In genomic region chr2:130728007-130728454, GRCh38 we compare ENCODE assay signal across 8 cellular contexts. TPM values are rescaled to one million over a fixed set of nuclear protein-coding genes. Genes with fewer than 3 reads are reported as not detected.
A peak's percentile ranks its signal among the peaks of the same experiment; 100 is the strongest.
DNase-seq lines count a peak whose midpoint lies in the region; ATAC-seq lines count a peak whose summit lies in the region.

No MANE protein-coding gene starts in this region.

- peak overlapping the region; percentile 11 to 69 (median 58) for H3K4me3 ChIP-seq in skeletal muscle tissue (ENCODE audit: low read length in 3 of 3)

- DNase-seq in DMS153 (lab: John Stamatoyannopoulos, UW) (peak; percentile 41), DMS153 treated with DMSO at 0.1 percent for 48 hours (lab: John Stamatoyannopoulos, UW; ENCODE audit: unreplicated experiment) (no peak), cardiac septum (ENCODE audit: low spot score) (peak; percentile 71), middle frontal gyrus (ENCODE audit: extremely low spot score, low spot score) (no peak)
- DNase-seq in activated CD8-positive, alpha-beta T cell treated with anti-CD3 and anti-CD28 coated beads, Interleukin-2, amount 10 ng/mL, durations not matched to agents 7 days and 5 days, result peak; percentile 65

- POLR2A ChIA-PET in activated CD8-positive, alpha-beta T cell treated with anti-CD3 and anti-CD28 coated beads, Interleukin-2, amount 10 ng/mL, durations not matched to agents 7 days and 5 days (lab: Charles Lee), result no interaction called here

- H3K27me3 Mint-ChIP-seq in activated CD8-positive, alpha-beta T cell treated with anti-CD3 and anti-CD28 coated beads, Interleukin-2, amount 10 ng/mL, durations not matched to agents 7 days and 5 days (ENCODE audit: low read depth), result peaks cover 13% of the 10 kb centered on the region

- CTCF ChIA-PET in activated CD8-positive, alpha-beta T cell treated with anti-CD3 and anti-CD28 coated beads, Interleukin-2, amount 10 ng/mL, durations not matched to agents 7 days and 5 days (lab: Charles Lee), result interaction anchor here (0.7 to 1.4 kb wide), 2 partner anchors 68 to 69 kb away, joined by 3 to 5 read pairs; no protein-coding TSS in a partner anchor

- H3K36me3 ChIP-seq in skeletal muscle tissue (ENCODE audit: control insufficient read depth in 3 of 3, insufficient read depth in 3 of 3, low read length in 3 of 3), result no peaks in the 10 kb centered on the region

- peak overlapping the region; percentile 69 for H3K27ac Mint-ChIP-seq in activated CD8-positive, alpha-beta T cell treated with anti-CD3 and anti-CD28 coated beads, Interleukin-2, amount 10 ng/mL, durations not matched to agents 7 days and 5 days

- intact Hi-C loops in cardiac septum (cut with DNase I), result no loop called here

- no peaks in the 10 kb centered on the region for H3K36me3 Mint-ChIP-seq in activated CD8-positive, alpha-beta T cell treated with anti-CD3 and anti-CD28 coated beads, Interleukin-2, amount 10 ng/mL, durations not matched to agents 7 days and 5 days (ENCODE audit: low read depth)

- no peak overlapping the region for H3K9ac ChIP-seq in skeletal muscle tissue (ENCODE audit: low read depth in 1 of 3, low read length in 3 of 3)

- H3K4me1 ChIP-seq in skeletal muscle tissue (ENCODE audit: control insufficient read depth in 3 of 3, insufficient read depth in 3 of 3, low read length in 3 of 3), result peaks cover 14 to 20% (median 15%) of the 10 kb centered on the region in 3 donors

- H3K27me3 ChIP-seq in skeletal muscle tissue (ENCODE audit: control insufficient read depth in 3 of 3, insufficient read depth in 3 of 3, low read length in 3 of 3), result peaks cover 10 to 41% (median 24%) of the 10 kb centered on the region in 3 donors

- no peaks in the 10 kb centered on the region for H3K9me3 ChIP-seq in skeletal muscle tissue (ENCODE audit: control insufficient read depth in 3 of 3, low read length in 3 of 3)

- no peak overlapping the region for H3K27ac ChIP-seq in skeletal muscle tissue (ENCODE audit: low read depth, low read length)

- H3K9me3 Mint-ChIP-seq in activated CD8-positive, alpha-beta T cell treated with anti-CD3 and anti-CD28 coated beads, Interleukin-2, amount 10 ng/mL, durations not matched to agents 7 days and 5 days (ENCODE audit: insufficient read depth), result no peaks in the 10 kb centered on the region

- H3K4me3 Mint-ChIP-seq in activated CD8-positive, alpha-beta T cell treated with anti-CD3 and anti-CD28 coated beads, Interleukin-2, amount 10 ng/mL, durations not matched to agents 7 days and 5 days, result peak overlapping the region; percentile 44

- ATAC-seq in HG03457 (IDR thresholded peaks at IDR 0.05; ENCODE audit: unreplicated experiment) (peak; percentile 11), GM18520 (IDR thresholded peaks at IDR 0.05; ENCODE audit: unreplicated experiment) (no peak)
- ATAC-seq in activated CD8-positive, alpha-beta T cell treated with anti-CD3 and anti-CD28 coated beads, Interleukin-2, amount 10 ng/mL, durations not matched to agents 7 days and 5 days, result peak; percentile 61

- peaks cover 14% of the 10 kb centered on the region for H3K4me1 Mint-ChIP-seq in activated CD8-positive, alpha-beta T cell treated with anti-CD3 and anti-CD28 coated beads, Interleukin-2, amount 10 ng/mL, durations not matched to agents 7 days and 5 days (ENCODE audit: low read depth)

RNA-seq across cellular contexts. Expression of gene GPR148, which starts 0.8 kb away (rescaled TPM):
- total RNA-seq in activated CD8-positive, alpha-beta T cell treated with anti-CD3 and anti-CD28 coated beads, Interleukin-2, amount 10 ng/mL, durations not matched to agents 7 days and 5 days, result not detected
- not detected for total RNA-seq in cardiac septum
- not detected for total RNA-seq in skeletal muscle tissue

RNA-seq across cellular contexts. Expression of gene AMER3, which starts 27.3 kb away (rescaled TPM):
- not detected for total RNA-seq in activated CD8-positive, alpha-beta T cell treated with anti-CD3 and anti-CD28 coated beads, Interleukin-2, amount 10 ng/mL, durations not matched to agents 7 days and 5 days
- total RNA-seq in cardiac septum (not detected), skeletal muscle tissue (not detected)

Comparison
In these comparisons a context has a peak if more than half of its experiments do, and no peak if none do; other contexts are left out.
1. DNase-seq: peak in DMS153 (single experiment), activated CD8-positive, alpha-beta T cell treated with anti-CD3 and anti-CD28 coated beads, Interleukin-2, amount 10 ng/mL, durations not matched to agents 7 days and 5 days (single experiment) and cardiac septum (single experiment); none in DMS153 treated with DMSO at 0.1 percent for 48 hours (single experiment) and middle frontal gyrus (single experiment).